Comparison of ENCODE assay signal across 23 cellular contexts in genomic region chr3:155230382-155230781, GRCh38.
A peak's percentile ranks its signal among the peaks of the same experiment; 100 is the strongest.
DNase-seq lines count a peak whose midpoint lies in the region; ATAC-seq and TF ChIP-seq lines count a peak whose summit lies in the region.
"Had no signal": no experiment of that assay in that cellular context is flagged by ENCODE, and none has a peak within 500 bp of the region (broad histone marks: within the 10 kb centered on the region; RNA-seq: fewer than 3 reads in every experiment).

No MANE protein-coding gene starts in this region.

- no peaks in the 10 kb centered on the region for H3K36me3 ChIP-seq in adipocyte (ENCODE audit: control insufficient read depth, insufficient read depth, low read length, severe bottlenecking)
- H3K36me3 ChIP-seq: lower lobe of right lung, neutrophil had no signal

- no peaks in the 10 kb centered on the region for H3K27me3 ChIP-seq in adipocyte (replicated peaks; ENCODE audit: control insufficient read depth, insufficient read depth, low read length)
- H3K27me3 ChIP-seq: foreskin keratinocyte, neutrophil had no signal

- H3K9ac ChIP-seq in adipocyte (ENCODE audit: low read length): no peak overlapping the region

- no peaks in the 10 kb centered on the region for H3K9me3 ChIP-seq in adipocyte (ENCODE audit: control insufficient read depth, low read length)
- H3K9me3 ChIP-seq: lower lobe of right lung, neutrophil had no signal

- peak overlapping the region; percentile 37 for H3K4me3 ChIP-seq in adipocyte (ENCODE audit: low read length)
- H3K4me3 ChIP-seq in fibroblast of mammary gland (ENCODE audit: control insufficient read depth, low read depth, low read length): no peak overlapping the region
- H3K4me3 ChIP-seq: K562, lower lobe of right lung, smooth muscle cell had no signal

- no peak for ATAC-seq in esophagus mucosa
- ATAC-seq: activated CD8-positive, alpha-beta T cell treated with anti-CD3 and anti-CD28 coated beads for 36 hours; effector memory CD8-positive, alpha-beta T cell; foreskin keratinocyte; K562; lower lobe of right lung; stimulated activated naive CD8-positive, alpha-beta T cell treated with anti-CD3 and anti-CD28 coated beads, Interleukin-15, amount 100 ng/mL, for 72 hours had no signal

- peaks cover 50% of the 10 kb centered on the region for H3K4me1 ChIP-seq in adipocyte (ENCODE audit: control insufficient read depth, insufficient read depth, low read length)
- H3K4me1 ChIP-seq: foreskin keratinocyte, lower lobe of right lung had no signal

- peak; percentile 62 for DNase-seq in GM03348 (ENCODE audit: low spot score)
- peak; percentile 56 for DNase-seq in adipocyte (ENCODE audit: low read depth)
- peak; percentile 98 for DNase-seq in fibroblast of mammary gland (ENCODE audit: low read depth)
- no peak for DNase-seq in stimulated activated CD8-positive, alpha-beta memory T cell treated with anti-CD3 and anti-CD28 coated beads, Interleukin-4, amount 100 ng/mL, for 48 hours
- DNase-seq in NCI-H2171 treated with DMSO at 0.1 percent for 48 hours (lab: John Stamatoyannopoulos, UW): no peak
- DNase-seq in stimulated activated CD4-positive, alpha-beta T cell treated with anti-CD3 and anti-CD28 coated beads, Interleukin-2, amount 100 ng/mL, for 48 hours: no peak
- DNase-seq: activated CD4-positive, CD25-positive, alpha-beta regulatory T cell; activated CD8-positive, alpha-beta T cell treated with anti-CD3 and anti-CD28 coated beads for 36 hours; amniotic stem cell; effector memory CD8-positive, alpha-beta T cell; foreskin keratinocyte; GF-D8; GOT3; lower lobe of right lung; NCI-H187; NK-92 treated with Interleukin-12 subunit alpha and Interleukin-12 subunit beta, amount 100 ng/mL, for 24 hours; stimulated activated CD4-positive, alpha-beta T cell treated with anti-CD3 and anti-CD28 coated beads, Interleukin-4, amount 100 ng/mL, for 1 hour; stimulated activated naive CD8-positive, alpha-beta T cell treated with anti-CD3 and anti-CD28 coated beads, Interleukin-15, amount 100 ng/mL, for 72 hours; trophoblast cell had no signal

- no peak for TF ChIP-seq CTCF in fibroblast of mammary gland (conservative IDR thresholded peaks at IDR 0.05; ENCODE audit: control insufficient read depth, insufficient read depth, low read depth, low read length)

Comparison
In these comparisons a context has a peak if more than half of its experiments do, and no peak if none do; other contexts are left out.
1. DNase-seq: peak in GM03348 (single experiment), adipocyte (single experiment) and fibroblast of mammary gland (single experiment); none in stimulated activated CD8-positive, alpha-beta memory T cell treated with anti-CD3 and anti-CD28 coated beads, Interleukin-4, amount 100 ng/mL, for 48 hours (single experiment), NCI-H2171 treated with DMSO at 0.1 percent for 48 hours (single experiment) and stimulated activated CD4-positive, alpha-beta T cell treated with anti-CD3 and anti-CD28 coated beads, Interleukin-2, amount 100 ng/mL, for 48 hours (0 of 2).